Comparison of ENCODE assay signal across 9 cellular contexts in genomic region chr6:43391448-43392031, GRCh38. TPM values are rescaled to one million over a fixed set of nuclear protein-coding genes. Genes with fewer than 3 reads are reported as not detected.
DNase-seq lines count a peak whose midpoint lies in the region; ATAC-seq and TF ChIP-seq lines count a peak whose summit lies in the region.
"Had no signal": no experiment of that assay in that cellular context is flagged by ENCODE, and none has a peak within 500 bp of the region (broad histone marks: within the 10 kb centered on the region; RNA-seq: fewer than 3 reads in every experiment).

No MANE protein-coding gene starts in this region.

- no peaks in the 10 kb centered on the region for H3K4me1 ChIP-seq in osteoblast (ENCODE audit: insufficient read depth, low read length)
- H3K4me1 ChIP-seq: suprapubic skin had no signal

- H3K36me3 Mint-ChIP-seq in T-helper 2 cell treated with Interferon-gamma antibody and Interleukin-4, amounts not matched to agents 5 μg/mL and 100 μg/mL, for 36 hours (ENCODE audit: low read depth): no peaks in the 10 kb centered on the region
- H3K36me3 Mint-ChIP-seq in activated naive CD8-positive, alpha-beta T cell treated with anti-CD3 and anti-CD28 coated beads, Interleukin-2, amount 50 U/mL, for 24 hours (ENCODE audit: low read depth): no peaks in the 10 kb centered on the region

- H4K20me1 ChIP-seq in osteoblast (ENCODE audit: insufficient read depth, low read length): no peaks in the 10 kb centered on the region

- no peak overlapping the region for H3K27ac Mint-ChIP-seq in T-helper 2 cell treated with Interferon-gamma antibody and Interleukin-4, amounts not matched to agents 5 μg/mL and 100 μg/mL, for 36 hours
- H3K27ac Mint-ChIP-seq in activated naive CD8-positive, alpha-beta T cell treated with anti-CD3 and anti-CD28 coated beads, Interleukin-2, amount 50 U/mL, for 24 hours: peak overlapping the region; percentile 53

- peak; percentile 8 for DNase-seq in EH (ENCODE audit: low read depth)
- no peak for DNase-seq in T-helper 2 cell treated with Interferon-gamma antibody and Interleukin-4, amounts not matched to agents 5 μg/mL and 100 μg/mL, for 36 hours (ENCODE audit: low spot score)
- peak; percentile 40 for DNase-seq in activated naive CD8-positive, alpha-beta T cell treated with anti-CD3 and anti-CD28 coated beads, Interleukin-2, amount 50 U/mL, for 24 hours
- DNase-seq in osteoblast (ENCODE audit: insufficient read length, low spot score, missing footprints): no peak
- no peak for DNase-seq in NCI-H510A (lab: John Stamatoyannopoulos, UW)
- DNase-seq in HPDE6-E6E7 (ENCODE audit: extremely low spot score): no peak
- no peak for DNase-seq in dermis blood vessel endothelial cell
- DNase-seq in NCI-H2029 (lab: John Stamatoyannopoulos, UW): no peak

- H3K27me3 ChIP-seq in osteoblast (ENCODE audit: insufficient read depth, low read length): no peaks in the 10 kb centered on the region

- peak; percentile 54 for ATAC-seq in activated naive CD8-positive, alpha-beta T cell treated with anti-CD3 and anti-CD28 coated beads, Interleukin-2, amount 50 U/mL, for 24 hours

- H2AFZ ChIP-seq in osteoblast (ENCODE audit: low read length): peak overlapping the region; percentile 70

- H3K4me2 ChIP-seq in osteoblast (ENCODE audit: insufficient read depth, low read length): peak overlapping the region; percentile 18

- H3K4me3 ChIP-seq in osteoblast (ENCODE audit: insufficient read depth, low read length): no peak overlapping the region
- H3K4me3 ChIP-seq: suprapubic skin had no signal

- no peaks in the 10 kb centered on the region for H3K9me3 ChIP-seq in osteoblast (ENCODE audit: low read depth, low read length)
- H3K9me3 ChIP-seq: suprapubic skin had no signal

- H3K79me2 ChIP-seq in osteoblast (ENCODE audit: insufficient read depth, low read length): no peaks in the 10 kb centered on the region

- no peaks in the 10 kb centered on the region for H3K9me3 Mint-ChIP-seq in T-helper 2 cell treated with Interferon-gamma antibody and Interleukin-4, amounts not matched to agents 5 μg/mL and 100 μg/mL, for 36 hours
- H3K9me3 Mint-ChIP-seq in activated naive CD8-positive, alpha-beta T cell treated with anti-CD3 and anti-CD28 coated beads, Interleukin-2, amount 50 U/mL, for 24 hours: no peaks in the 10 kb centered on the region

- TF ChIP-seq CTCF in osteoblast (IDR thresholded peaks at IDR 0.05; ENCODE audit: extremely low read depth, low read depth, low read length): no peak

- no peak overlapping the region for H3K27ac ChIP-seq in osteoblast (ENCODE audit: low read depth, low read length)
- H3K27ac ChIP-seq: suprapubic skin had no signal

- H3K4me1 Mint-ChIP-seq in T-helper 2 cell treated with Interferon-gamma antibody and Interleukin-4, amounts not matched to agents 5 μg/mL and 100 μg/mL, for 36 hours (ENCODE audit: low read depth): peaks cover 15% of the 10 kb centered on the region
- peaks cover 37% of the 10 kb centered on the region for H3K4me1 Mint-ChIP-seq in activated naive CD8-positive, alpha-beta T cell treated with anti-CD3 and anti-CD28 coated beads, Interleukin-2, amount 50 U/mL, for 24 hours

- H3K4me3 Mint-ChIP-seq in T-helper 2 cell treated with Interferon-gamma antibody and Interleukin-4, amounts not matched to agents 5 μg/mL and 100 μg/mL, for 36 hours: peak overlapping the region; percentile 57
- H3K4me3 Mint-ChIP-seq in activated naive CD8-positive, alpha-beta T cell treated with anti-CD3 and anti-CD28 coated beads, Interleukin-2, amount 50 U/mL, for 24 hours: peak overlapping the region; percentile 52

- H3K36me3 ChIP-seq in osteoblast (ENCODE audit: insufficient read depth, low read length): no peaks in the 10 kb centered on the region
- H3K36me3 ChIP-seq: suprapubic skin had no signal

- peaks cover 73% of the 10 kb centered on the region for H3K27me3 Mint-ChIP-seq in T-helper 2 cell treated with Interferon-gamma antibody and Interleukin-4, amounts not matched to agents 5 μg/mL and 100 μg/mL, for 36 hours (ENCODE audit: low read depth)
- H3K27me3 Mint-ChIP-seq in activated naive CD8-positive, alpha-beta T cell treated with anti-CD3 and anti-CD28 coated beads, Interleukin-2, amount 50 U/mL, for 24 hours: peaks cover 29% of the 10 kb centered on the region

RNA-seq across cellular contexts. Expression of gene ZNF318, which starts 22.1 kb away (rescaled TPM):
- total RNA-seq in osteoblast (12.3 and 14.7 TPM in 2 replicates), dermis blood vessel endothelial cell (9.7 and 10.8 TPM in 2 replicates)

RNA-seq across cellular contexts. Expression of gene ABCC10, which starts 35.8 kb away (rescaled TPM):
- total RNA-seq in osteoblast: 26.4 and 27.1 TPM in 2 replicates
- total RNA-seq in dermis blood vessel endothelial cell: 19.2 and 22.0 TPM in 2 replicates

Comparison
In these comparisons a context has a peak if more than half of its experiments do, and no peak if none do; other contexts are left out.
1. DNase-seq: peak in EH (single experiment) and activated naive CD8-positive, alpha-beta T cell treated with anti-CD3 and anti-CD28 coated beads, Interleukin-2, amount 50 U/mL, for 24 hours (single experiment); none in T-helper 2 cell treated with Interferon-gamma antibody and Interleukin-4, amounts not matched to agents 5 μg/mL and 100 μg/mL, for 36 hours (single experiment), osteoblast (single experiment), NCI-H510A (single experiment), HPDE6-E6E7 (single experiment), dermis blood vessel endothelial cell (single experiment) and NCI-H2029 (single experiment).